4 cellular contexts compared by ENCODE assay signal in genomic region chr7:147952918-147953317, GRCh38.
A peak's percentile ranks its signal among the peaks of the same experiment; 100 is the strongest.
TF ChIP-seq lines count a peak whose summit lies in the region.

No MANE protein-coding gene starts in this region.

TF ChIP-seq in HepG2, 621 proteins besides CTCF, POLR2A, EP300 and RAD21:
- no peak for TF ChIP-seq ZNF280B (CRISPR knock-in tag; IDR thresholded peaks at IDR 0.05; ENCODE audit: borderline replicate concordance)
- no peak for TF ChIP-seq STAT5B (CRISPR knock-in tag; IDR thresholded peaks at IDR 0.05)
- no peak for TF ChIP-seq ESRRA (CRISPR knock-in tag; IDR thresholded peaks at IDR 0.05; ENCODE audit: low read depth)
- peak; percentile 89 to 94 for TF ChIP-seq MAFK (conservative IDR thresholded peaks at IDR 0.05 in 1 of 2, IDR thresholded peaks at IDR 0.05 in 1 of 2; ENCODE audit: low read length in 2 of 2)
- TF ChIP-seq RFX5 (IDR thresholded peaks at IDR 0.05; ENCODE audit: low read depth, low read length): no peak
- TF ChIP-seq, protein P1, sequence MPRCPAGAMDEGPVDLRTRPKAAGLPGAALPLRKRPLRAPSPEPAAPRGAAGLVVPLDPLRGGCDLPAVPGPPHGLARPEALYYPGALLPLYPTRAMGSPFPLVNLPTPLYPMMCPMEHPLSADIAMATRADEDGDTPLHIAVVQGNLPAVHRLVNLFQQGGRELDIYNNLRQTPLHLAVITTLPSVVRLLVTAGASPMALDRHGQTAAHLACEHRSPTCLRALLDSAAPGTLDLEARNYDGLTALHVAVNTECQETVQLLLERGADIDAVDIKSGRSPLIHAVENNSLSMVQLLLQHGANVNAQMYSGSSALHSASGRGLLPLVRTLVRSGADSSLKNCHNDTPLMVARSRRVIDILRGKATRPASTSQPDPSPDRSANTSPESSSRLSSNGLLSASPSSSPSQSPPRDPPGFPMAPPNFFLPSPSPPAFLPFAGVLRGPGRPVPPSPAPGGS (CRISPR knock-in tag; IDR thresholded peaks at IDR 0.05): no peak
- TF ChIP-seq EEA1 (CRISPR knock-in tag; IDR thresholded peaks at IDR 0.05; ENCODE audit: borderline replicate concordance): no peak
- TF ChIP-seq ZBTB20 (CRISPR knock-in tag; IDR thresholded peaks at IDR 0.05; ENCODE audit: borderline replicate concordance, low read depth): no peak
- TF ChIP-seq NFIB (CRISPR knock-in tag; IDR thresholded peaks at IDR 0.05; ENCODE audit: borderline replicate concordance): no peak
- TF ChIP-seq MAFF (IDR thresholded peaks at IDR 0.05; ENCODE audit: low read depth, low read length): peak; percentile 91
- TF ChIP-seq ATRX (CRISPR knock-in tag; IDR thresholded peaks at IDR 0.05; ENCODE audit: borderline replicate concordance): no peak
TF ChIP-seq in HepG2: peak in this region for 2.

TF ChIP-seq in A549, 52 proteins besides CTCF, POLR2A, EP300 and RAD21:
- TF ChIP-seq MAFK (IDR thresholded peaks at IDR 0.05; ENCODE audit: partially characterized antibody) (peak; percentile 80), HOXB13 (CRISPR knock-in tag; IDR thresholded peaks at IDR 0.05; ENCODE audit: low read depth) (no peak)
- TF ChIP-seq, protein P2, sequence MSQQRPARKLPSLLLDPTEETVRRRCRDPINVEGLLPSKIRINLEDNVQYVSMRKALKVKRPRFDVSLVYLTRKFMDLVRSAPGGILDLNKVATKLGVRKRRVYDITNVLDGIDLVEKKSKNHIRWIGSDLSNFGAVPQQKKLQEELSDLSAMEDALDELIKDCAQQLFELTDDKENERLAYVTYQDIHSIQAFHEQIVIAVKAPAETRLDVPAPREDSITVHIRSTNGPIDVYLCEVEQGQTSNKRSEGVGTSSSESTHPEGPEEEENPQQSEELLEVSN (IDR thresholded peaks at IDR 0.05; ENCODE audit: borderline replicate concordance, low read depth): no peak

TF ChIP-seq in IMR-90, 13 proteins besides CTCF, POLR2A, EP300 and RAD21:
- peak; percentile 78; the same call in 1 of the 2 replicates for TF ChIP-seq MAFK (IDR thresholded peaks at IDR 0.05; ENCODE audit: low read depth, low read length)
- TF ChIP-seq CHD1 (IDR thresholded peaks at IDR 0.05; ENCODE audit: low read depth, low read length): no peak

TF ChIP-seq in K562, 482 proteins besides CTCF, POLR2A, EP300 and RAD21:
- no peak for TF ChIP-seq CHD1 (IDR thresholded peaks at IDR 0.05; ENCODE audit: low read length)
- TF ChIP-seq MAFG (tag; conservative IDR thresholded peaks at IDR 0.05): peak; percentile 50
- TF ChIP-seq ZNF785 (CRISPR knock-in tag; IDR thresholded peaks at IDR 0.05): no peak
- peak; percentile 35; the same call in 1 of the 2 replicates for TF ChIP-seq C11orf30 (IDR thresholded peaks at IDR 0.05; ENCODE audit: low read depth)
- TF ChIP-seq MAFK (IDR thresholded peaks at IDR 0.05; ENCODE audit: low read length): peak; percentile 67
- TF ChIP-seq, protein P3, sequence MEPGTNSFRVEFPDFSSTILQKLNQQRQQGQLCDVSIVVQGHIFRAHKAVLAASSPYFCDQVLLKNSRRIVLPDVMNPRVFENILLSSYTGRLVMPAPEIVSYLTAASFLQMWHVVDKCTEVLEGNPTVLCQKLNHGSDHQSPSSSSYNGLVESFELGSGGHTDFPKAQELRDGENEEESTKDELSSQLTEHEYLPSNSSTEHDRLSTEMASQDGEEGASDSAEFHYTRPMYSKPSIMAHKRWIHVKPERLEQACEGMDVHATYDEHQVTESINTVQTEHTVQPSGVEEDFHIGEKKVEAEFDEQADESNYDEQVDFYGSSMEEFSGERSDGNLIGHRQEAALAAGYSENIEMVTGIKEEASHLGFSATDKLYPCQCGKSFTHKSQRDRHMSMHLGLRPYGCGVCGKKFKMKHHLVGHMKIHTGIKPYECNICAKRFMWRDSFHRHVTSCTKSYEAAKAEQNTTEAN (CRISPR knock-in tag; IDR thresholded peaks at IDR 0.05): no peak
- TF ChIP-seq ZNF316 (IDR thresholded peaks at IDR 0.05): peak; percentile 71
- peak; percentile 67 for TF ChIP-seq MAFF (IDR thresholded peaks at IDR 0.05; ENCODE audit: low read length)
